Comparison of ENCODE assay signal across 21 cellular contexts in genomic region chr1:102071451-102071850, GRCh38.
"Had no signal": no experiment of that assay in that cellular context is flagged by ENCODE, and none has a peak within 500 bp of the region (broad histone marks: within the 10 kb centered on the region; RNA-seq: fewer than 3 reads in every experiment).

No MANE protein-coding gene starts in this region.

- H3K9ac ChIP-seq: KMS-11, SK-N-SH had no signal

- H3K27ac ChIP-seq: HL-60, KMS-11 had no signal

- DNase-seq: Kasumi-1, MM.1S, NCI-H1092 treated with DMSO at 0.1 percent for 48 hours, NCI-H1436, NCI-H187, NCI-H2029, NCI-H2081 treated with DMSO at 0.1 percent for 48 hours, NCI-H2171, NCI-H226, NCI-H524, NCI-H526 treated with DMSO at 0.1 percent for 48 hours, NCI-H748 treated with DMSO at 0.1 percent for 48 hours, Right ventricle myocardium superior, RPMI8226, SIG-M5, SK-N-SH, SW 1271, T-cell had no signal

- H3K4me2 ChIP-seq: KMS-11, SK-N-SH had no signal

- H3K4me3 ChIP-seq: K562 had no signal

- ATAC-seq: K562, T-cell had no signal

- H3K9me3 ChIP-seq: SK-N-SH had no signal
